In the genomic region with DNA sequence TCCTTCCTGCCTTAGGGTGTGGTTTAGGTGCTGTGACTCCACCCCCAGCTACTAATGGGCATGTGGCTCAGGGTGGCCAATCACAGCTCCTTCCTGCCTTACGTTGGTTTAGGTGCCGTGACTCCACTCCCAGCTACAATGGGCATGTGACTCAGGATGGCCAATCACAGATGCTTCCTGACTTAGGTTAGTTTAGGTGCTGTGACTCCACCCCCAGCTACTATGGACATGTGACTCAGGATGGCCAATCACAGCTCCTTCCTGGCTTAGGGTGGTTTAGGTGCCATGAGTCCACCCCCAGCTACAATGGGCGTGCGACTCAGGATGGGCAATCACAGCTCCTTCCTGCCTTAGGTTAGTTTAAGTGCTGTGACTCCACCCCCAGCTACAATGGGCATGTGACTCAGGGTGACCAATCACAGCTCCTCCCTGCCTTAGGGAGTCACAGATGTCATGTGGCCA, we compare ENCODE assay signal across 27 cellular contexts.
A peak's percentile ranks its signal among the peaks of the same experiment; 100 is the strongest.
DNase-seq lines count a peak whose midpoint lies in the region; ATAC-seq, FAIRE-seq and TF ChIP-seq lines count a peak whose summit lies in the region.
"Had no signal": no experiment of that assay in that cellular context is flagged by ENCODE, and none has a peak within 500 bp of the region (broad histone marks: within the 10 kb centered on the region; RNA-seq: fewer than 3 reads in every experiment).

No MANE protein-coding gene starts in this region.

- H4K20me1 ChIP-seq in Karpas-422 (ENCODE audit: insufficient read depth, low read depth, low read length): no peaks in the 10 kb centered on the region

- no peak overlapping the region for H2AFZ ChIP-seq in Karpas-422 (ENCODE audit: low read length)

- no peaks in the 10 kb centered on the region; the same call in 1 of the 2 replicates for H3K27me3 Mint-ChIP-seq in WTC11 (ENCODE audit: low read depth)
- H3K27me3 Mint-ChIP-seq in stimulated activated naive CD8-positive, alpha-beta T cell treated with anti-CD3 and anti-CD28 coated beads, Interleukin-15, amount 100 ng/mL, for 72 hours: peaks cover 25% of the 10 kb centered on the region

- H3K9me3 Mint-ChIP-seq in WTC11: peaks cover 9% of the 10 kb centered on the region
- H3K9me3 Mint-ChIP-seq in stimulated activated naive CD8-positive, alpha-beta T cell treated with anti-CD3 and anti-CD28 coated beads, Interleukin-15, amount 100 ng/mL, for 72 hours: peaks cover 5 to 19% of the 10 kb centered on the region in 2 donors
- H3K9me3 Mint-ChIP-seq: activated CD4-positive, alpha-beta T cell treated with anti-CD3 and anti-CD28 coated beads, Interleukin-2, amount 10 ng/mL, durations not matched to agents 7 days and 5 days; natural killer cell treated with Interleukin-12 subunit alpha and Interleukin-12 subunit beta and Interleukin-15 and Interleukin-18, amount 100 ng/mL, for 72 hours had no signal

- TF ChIP-seq CTCF in GM12864 (IDR thresholded peaks at IDR 0.05; ENCODE audit: low read depth, low read length, missing control alignments): no peak
- TF ChIP-seq CTCF in WTC11 (IDR thresholded peaks at IDR 0.05): no peak
- no peak for TF ChIP-seq CTCF in WERI-Rb-1 (IDR thresholded peaks at IDR 0.05; ENCODE audit: low read depth, low read length)

- DNase-seq in A172 (ENCODE audit: low spot score): peak; percentile 58
- DNase-seq in GM12864 (ENCODE audit: low read depth): peak; percentile 43
- DNase-seq in Karpas-422: peak; percentile 50
- DNase-seq in WTC11 (ENCODE audit: low spot score): no peak
- DNase-seq in WERI-Rb-1: no peak
- DNase-seq in frontal cortex (ENCODE audit: low spot score in 2 of 2): no peak
- no peak for DNase-seq in ureter (ENCODE audit: low spot score)
- no peak for DNase-seq in stimulated activated naive CD8-positive, alpha-beta T cell treated with anti-CD3 and anti-CD28 coated beads, Interleukin-15, amount 100 ng/mL, for 72 hours
- DNase-seq: activated CD4-positive, alpha-beta T cell treated with anti-CD3 and anti-CD28 coated beads, Interleukin-2, amount 10 ng/mL, durations not matched to agents 7 days and 5 days; activated CD8-positive, alpha-beta memory T cell treated with anti-CD3 and anti-CD28 coated beads, Interleukin-2, amount 50 U/mL, for 48 hours; activated effector memory CD4-positive, alpha-beta T cell treated with Interleukin-2 at 50 U/mL for 16 hours; activated naive CD8-positive, alpha-beta T cell treated with anti-CD3 and anti-CD28 coated beads, Interleukin-2, amount 50 U/mL, for 24 hours; brain microvascular endothelial cell; colonic mucosa; HCEC 1CT; heart left ventricle; midbrain; NCI-H1694 treated with DMSO at 0.1 percent for 48 hours; NCI-H2227 treated with DMSO at 0.1 percent for 48 hours; pancreas; stimulated activated CD4-positive, alpha-beta T cell treated with anti-CD3 and anti-CD28 coated beads, Interleukin-15, amount 100 ng/mL, for 24 hours; substantia nigra had no signal

- H3K27me3 ChIP-seq in Karpas-422 (ENCODE audit: low read length): no peaks in the 10 kb centered on the region
- peaks cover 70% of the 10 kb centered on the region for H3K27me3 ChIP-seq in WERI-Rb-1 (ENCODE audit: insufficient read depth, low read depth, severe bottlenecking)
- H3K27me3 ChIP-seq: brain microvascular endothelial cell, colonic mucosa, pancreas, vagina had no signal

- H3K9ac ChIP-seq in Karpas-422 (ENCODE audit: low read length): no peak overlapping the region

- CTCF ChIA-PET in WTC11 (lab: Charles Lee): interaction anchor here (1.2 kb wide), 2 partner anchors 16 to 60 kb away, joined by 3 to 4 read pairs; no protein-coding TSS in a partner anchor

- peak; percentile 64 for ATAC-seq in WTC11
- no peak for ATAC-seq in stimulated activated naive CD8-positive, alpha-beta T cell treated with anti-CD3 and anti-CD28 coated beads, Interleukin-15, amount 100 ng/mL, for 72 hours
- ATAC-seq: activated naive CD8-positive, alpha-beta T cell treated with anti-CD3 and anti-CD28 coated beads, Interleukin-2, amount 50 U/mL, for 24 hours; heart left ventricle; left lobe of liver; natural killer cell treated with Interleukin-12 subunit alpha and Interleukin-12 subunit beta and Interleukin-15 and Interleukin-18, amount 100 ng/mL, for 72 hours; pancreas; sciatic nerve had no signal

- H3K4me2 ChIP-seq in Karpas-422 (ENCODE audit: low read depth, low read length, poor library complexity, severe bottlenecking): no peak overlapping the region

- H3K27ac ChIP-seq in Karpas-422 (ENCODE audit: low read length) (no peak overlapping the region), WERI-Rb-1 (no peak overlapping the region)
- H3K27ac ChIP-seq: brain microvascular endothelial cell, colonic mucosa, heart left ventricle, pancreas, vagina had no signal

- H3K4me3 ChIP-seq in GM12864 (ENCODE audit: low read depth, low read length) (no peak overlapping the region), Karpas-422 (ENCODE audit: low read length) (no peak overlapping the region), WERI-Rb-1 (ENCODE audit: low read depth, low read length) (no peak overlapping the region)
- H3K4me3 ChIP-seq: colonic mucosa, heart left ventricle, pancreas, vagina had no signal

- POLR2A ChIA-PET in WTC11 (lab: Charles Lee): interaction anchor here (0.7 kb wide), 1 partner anchor 167 kb away, joined by 3 read pairs; no protein-coding TSS in a partner anchor

- 0 out of 2 replicates have a peak, but pooled peaks cover 2% of the 10 kb centered on the region for H3K36me3 Mint-ChIP-seq in WTC11
- H3K36me3 Mint-ChIP-seq: natural killer cell treated with Interleukin-12 subunit alpha and Interleukin-12 subunit beta and Interleukin-15 and Interleukin-18, amount 100 ng/mL, for 72 hours had no signal

- no peaks in the 10 kb centered on the region for H3K4me1 ChIP-seq in Karpas-422 (ENCODE audit: low read length)
- H3K4me1 ChIP-seq: colonic mucosa, pancreas, vagina had no signal

- no peaks in the 10 kb centered on the region for H3K9me2 ChIP-seq in Karpas-422 (replicated peaks; ENCODE audit: insufficient read depth, low read length)

- no peak overlapping the region for H3K27ac Mint-ChIP-seq in WTC11
- no peak overlapping the region for H3K27ac Mint-ChIP-seq in stimulated activated naive CD8-positive, alpha-beta T cell treated with anti-CD3 and anti-CD28 coated beads, Interleukin-15, amount 100 ng/mL, for 72 hours
- H3K27ac Mint-ChIP-seq: activated CD4-positive, alpha-beta T cell treated with anti-CD3 and anti-CD28 coated beads, Interleukin-2, amount 10 ng/mL, durations not matched to agents 7 days and 5 days; activated naive CD8-positive, alpha-beta T cell treated with anti-CD3 and anti-CD28 coated beads, Interleukin-2, amount 50 U/mL, for 24 hours; natural killer cell treated with Interleukin-12 subunit alpha and Interleukin-12 subunit beta and Interleukin-15 and Interleukin-18, amount 100 ng/mL, for 72 hours had no signal

- peaks cover 10% of the 10 kb centered on the region for H3K9me3 ChIP-seq in Karpas-422 (ENCODE audit: low read length)
- no peaks in the 10 kb centered on the region for H3K9me3 ChIP-seq in WERI-Rb-1 (ENCODE audit: severe bottlenecking)
- H3K9me3 ChIP-seq: colonic mucosa, heart left ventricle, pancreas, vagina had no signal

- peaks cover 32% of the 10 kb centered on the region for H3K4me1 Mint-ChIP-seq in WTC11
- no peaks in the 10 kb centered on the region for H3K4me1 Mint-ChIP-seq in stimulated activated naive CD8-positive, alpha-beta T cell treated with anti-CD3 and anti-CD28 coated beads, Interleukin-15, amount 100 ng/mL, for 72 hours
- H3K4me1 Mint-ChIP-seq: activated CD4-positive, alpha-beta T cell treated with anti-CD3 and anti-CD28 coated beads, Interleukin-2, amount 10 ng/mL, durations not matched to agents 7 days and 5 days; activated naive CD8-positive, alpha-beta T cell treated with anti-CD3 and anti-CD28 coated beads, Interleukin-2, amount 50 U/mL, for 24 hours had no signal

- no peaks in the 10 kb centered on the region for H3K36me3 ChIP-seq in Karpas-422 (ENCODE audit: insufficient read depth, low read length)
- no peaks in the 10 kb centered on the region for H3K36me3 ChIP-seq in WERI-Rb-1
- H3K36me3 ChIP-seq: brain microvascular endothelial cell, colonic mucosa, heart left ventricle, pancreas, vagina had no signal

- H3K79me2 ChIP-seq in Karpas-422 (ENCODE audit: low read length): no peaks in the 10 kb centered on the region

- no peak overlapping the region for H3K4me3 Mint-ChIP-seq in WTC11
- no peak overlapping the region for H3K4me3 Mint-ChIP-seq in stimulated activated naive CD8-positive, alpha-beta T cell treated with anti-CD3 and anti-CD28 coated beads, Interleukin-15, amount 100 ng/mL, for 72 hours
- H3K4me3 Mint-ChIP-seq: activated CD4-positive, alpha-beta T cell treated with anti-CD3 and anti-CD28 coated beads, Interleukin-2, amount 10 ng/mL, durations not matched to agents 7 days and 5 days; activated naive CD8-positive, alpha-beta T cell treated with anti-CD3 and anti-CD28 coated beads, Interleukin-2, amount 50 U/mL, for 24 hours; natural killer cell treated with Interleukin-12 subunit alpha and Interleukin-12 subunit beta and Interleukin-15 and Interleukin-18, amount 100 ng/mL, for 72 hours had no signal

- no peak for FAIRE-seq in frontal cortex (lab: Jason Lieb, UNC)
- FAIRE-seq: endometrium, pancreas had no signal

TF ChIP-seq in WTC11, 78 proteins besides CTCF, POLR2A, EP300 and RAD21 (continues in another document):
- TF ChIP-seq USF2 (CRISPR knock-in tag; IDR thresholded peaks at IDR 0.05) (peak; percentile 87), NFYB (CRISPR knock-in tag; conservative IDR thresholded peaks at IDR 0.05; ENCODE audit: low read depth) (peak; percentile 32; the same call in 1 of the 2 replicates)
- TF ChIP-seq, protein P1, sequence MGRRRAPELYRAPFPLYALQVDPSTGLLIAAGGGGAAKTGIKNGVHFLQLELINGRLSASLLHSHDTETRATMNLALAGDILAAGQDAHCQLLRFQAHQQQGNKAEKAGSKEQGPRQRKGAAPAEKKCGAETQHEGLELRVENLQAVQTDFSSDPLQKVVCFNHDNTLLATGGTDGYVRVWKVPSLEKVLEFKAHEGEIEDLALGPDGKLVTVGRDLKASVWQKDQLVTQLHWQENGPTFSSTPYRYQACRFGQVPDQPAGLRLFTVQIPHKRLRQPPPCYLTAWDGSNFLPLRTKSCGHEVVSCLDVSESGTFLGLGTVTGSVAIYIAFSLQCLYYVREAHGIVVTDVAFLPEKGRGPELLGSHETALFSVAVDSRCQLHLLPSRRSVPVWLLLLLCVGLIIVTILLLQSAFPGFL (CRISPR knock-in tag; IDR thresholded peaks at IDR 0.05; ENCODE audit: borderline replicate concordance): no peak

Comparison
In these comparisons a context has a peak if more than half of its experiments do, and no peak if none do; other contexts are left out.
1. DNase-seq: peak in A172 (single experiment), GM12864 (single experiment) and Karpas-422 (single experiment); none in WTC11 (single experiment), WERI-Rb-1 (single experiment), frontal cortex (0 of 2), ureter (single experiment) and stimulated activated naive CD8-positive, alpha-beta T cell treated with anti-CD3 and anti-CD28 coated beads, Interleukin-15, amount 100 ng/mL, for 72 hours (0 of 2).